ENCODE assay signal across 8 cellular contexts in the genomic region with DNA sequence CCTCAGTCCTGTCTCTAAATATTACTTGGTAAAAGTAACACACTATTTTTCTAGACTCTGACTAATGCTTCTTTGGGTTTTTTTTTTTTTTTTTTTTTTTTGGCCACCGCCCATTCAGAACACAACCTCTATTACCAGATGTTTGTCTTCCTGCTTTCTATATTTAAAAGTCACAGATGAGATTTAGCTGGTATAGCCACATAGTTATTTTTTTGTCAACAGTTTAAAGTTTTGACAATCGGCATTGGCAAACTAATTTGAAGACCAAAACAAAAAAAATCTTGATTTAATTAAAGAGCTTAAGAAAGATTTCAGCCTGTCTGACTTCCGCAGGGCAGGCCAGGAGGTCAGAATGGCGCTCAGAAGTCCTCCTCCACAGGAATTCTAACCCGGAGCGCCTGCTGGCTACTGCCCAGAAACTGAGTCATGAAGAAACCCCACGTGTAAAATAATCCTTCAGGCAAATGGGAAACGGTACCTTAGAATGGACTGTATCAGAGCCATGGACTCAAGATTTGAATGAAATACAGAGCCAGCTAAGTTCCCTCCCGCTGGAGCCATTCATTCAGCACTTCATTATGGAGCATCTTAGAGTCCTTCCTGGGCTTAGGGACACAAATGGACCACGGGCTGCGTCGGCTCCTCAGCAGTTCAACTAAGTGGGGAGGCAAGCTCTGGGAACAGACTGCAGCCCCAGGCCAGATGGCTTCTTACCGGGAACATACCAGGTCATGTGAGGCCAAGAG. TPM values are rescaled to one million over a fixed set of nuclear protein-coding genes. Genes with fewer than 3 reads are reported as not detected.
DNase-seq lines count a peak whose midpoint lies in the region; ATAC-seq, FAIRE-seq and TF ChIP-seq lines count a peak whose summit lies in the region.

No MANE protein-coding gene starts in this region.

- H2AFZ ChIP-seq in endothelial cell of umbilical vein (ENCODE audit: low read depth, low read length) = peak overlapping the region; percentile 27

- H3K36me3 Mint-ChIP-seq in activated naive CD4-positive, alpha-beta T cell treated with anti-CD3 and anti-CD28 coated beads, Interleukin-2, amount 10 ng/mL, durations not matched to agents 7 days and 5 days = no peaks in the 10 kb centered on the region

- H3K4me3 ChIP-seq in A549 = no peak overlapping the region
- H3K4me3 ChIP-seq in endothelial cell of umbilical vein (replicated peaks in 1 of 3; ENCODE audit: insufficient read depth in 1 of 3, low read depth in 1 of 3, low read length in 3 of 3) = no peak overlapping the region
- peak overlapping the region in 1 of 2 donors; percentile 4 for H3K4me3 ChIP-seq in muscle layer of colon (ENCODE audit: low read depth in 1 of 2, low read length in 2 of 2)

- FAIRE-seq in A549 (lab: Jason Lieb, UNC) (no peak), endothelial cell of umbilical vein (lab: Jason Lieb, UNC) (peak; percentile 99)

- no peak for TF ChIP-seq RAD21 in A549 (conservative IDR thresholded peaks at IDR 0.05 in 1 of 2, IDR thresholded peaks at IDR 0.05 in 1 of 2)

- ATAC-seq in A549 (peak; percentile 84 to 88), GM21515 (IDR thresholded peaks at IDR 0.05; ENCODE audit: unreplicated experiment) (no peak)
- no peak for ATAC-seq in stimulated activated naive CD8-positive, alpha-beta T cell treated with anti-CD3 and anti-CD28 coated beads, Interleukin-15, Interleukin-2, amounts not matched to agents 100 U/mL and 50 U/mL, for 24 hours

- H3K27me3 ChIP-seq in endothelial cell of umbilical vein (ENCODE audit: control insufficient read depth in 2 of 2, insufficient read depth in 2 of 2, low read length in 2 of 2) (no peaks in the 10 kb centered on the region), muscle layer of colon (ENCODE audit: control insufficient read depth in 1 of 2, insufficient read depth in 2 of 2, low read length in 2 of 2) (no peaks in the 10 kb centered on the region)

- CTCF ChIA-PET in A549 (lab: Yijun Ruan, JAX) = interaction anchor here (0.6 to 1.7 kb wide), 5 partner anchors 19 to 967 kb away, joined by 3 to 7 read pairs (median 3); no protein-coding TSS in a partner anchor
- CTCF ChIA-PET in endothelial cell of umbilical vein (lab: Charles Lee) = interaction anchor here (0.6 to 2.6 kb wide), 9 partner anchors 9 to 74 kb away, joined by 3 to 9 read pairs (median 3); no protein-coding TSS in a partner anchor
- CTCF ChIA-PET in activated naive CD4-positive, alpha-beta T cell treated with anti-CD3 and anti-CD28 coated beads, Interleukin-2, amount 10 ng/mL, durations not matched to agents 7 days and 5 days (lab: Charles Lee) = interaction anchor here (1.4 kb wide), 1 partner anchor 74 kb away, joined by 3 read pairs; no protein-coding TSS in a partner anchor

- H3K9me3 ChIP-seq in A549 = no peaks in the 10 kb centered on the region
- no peaks in the 10 kb centered on the region for H3K9me3 ChIP-seq in endothelial cell of umbilical vein (replicated peaks; ENCODE audit: control insufficient read depth, insufficient read depth, low read length)
- H3K9me3 ChIP-seq in muscle layer of colon (ENCODE audit: low read length) = no peaks in the 10 kb centered on the region

- TF ChIP-seq EP300 in A549 (IDR thresholded peaks at IDR 0.05) = no peak

- TF ChIP-seq CTCF in A549 (IDR thresholded peaks at IDR 0.05) (no peak), endothelial cell of umbilical vein (IDR thresholded peaks at IDR 0.05; ENCODE audit: extremely low read depth in 1 of 2, insufficient read depth in 1 of 2, low read depth in 1 of 2, low read length in 2 of 2) (no peak)

- WGBS in A549 (ENCODE audit: missing lambda C conversion rate) = 25% methylated on average over 13 of the region's 13 CpGs

- no peak overlapping the region for H3K4me3 Mint-ChIP-seq in activated naive CD4-positive, alpha-beta T cell treated with anti-CD3 and anti-CD28 coated beads, Interleukin-2, amount 10 ng/mL, durations not matched to agents 7 days and 5 days

- peak; percentile 71 to 72 for DNase-seq in A549 (ENCODE audit: low read depth in 1 of 2, low spot score in 1 of 2)
- DNase-seq in NCI-H82 treated with DMSO at 0.1 percent for 48 hours (lab: John Stamatoyannopoulos, UW; ENCODE audit: unreplicated experiment) = peak; percentile 74
- DNase-seq in endothelial cell of umbilical vein (ENCODE audit: low read depth, low spot score) = peak; percentile 96
- DNase-seq in NCI-H2196 (lab: John Stamatoyannopoulos, UW; ENCODE audit: unreplicated experiment) = no peak
- no peak for DNase-seq in stimulated activated naive CD8-positive, alpha-beta T cell treated with anti-CD3 and anti-CD28 coated beads, Interleukin-15, Interleukin-2, amounts not matched to agents 100 U/mL and 50 U/mL, for 24 hours
- no peak for DNase-seq in activated naive CD4-positive, alpha-beta T cell treated with anti-CD3 and anti-CD28 coated beads, Interleukin-2, amount 10 ng/mL, durations not matched to agents 7 days and 5 days

- POLR2A ChIA-PET in A549 (lab: Yijun Ruan, JAX) (interaction anchor here (0.7 to 2.0 kb wide), 3 partner anchors 14 to 506 kb away, joined by 8 to 25 read pairs (median 13); no protein-coding TSS in a partner anchor), endothelial cell of umbilical vein (lab: Charles Lee) (interaction anchor here (0.7 to 1.2 kb wide), 3 partner anchors 21 to 28 kb away, joined by 3 to 13 read pairs (median 8); no protein-coding TSS in a partner anchor)

- H4K20me1 ChIP-seq in endothelial cell of umbilical vein (replicated peaks; ENCODE audit: control insufficient read depth, extremely low read depth, insufficient read depth, low read length) = no peaks in the 10 kb centered on the region

- H3K36me3 ChIP-seq in endothelial cell of umbilical vein (ENCODE audit: control insufficient read depth in 2 of 2, extremely low read depth in 1 of 2, insufficient read depth in 2 of 2, low read length in 2 of 2) (no peaks in the 10 kb centered on the region), muscle layer of colon (ENCODE audit: insufficient read depth, low read length) (no peaks in the 10 kb centered on the region)

- H3K79me2 ChIP-seq in endothelial cell of umbilical vein (ENCODE audit: control insufficient read depth, insufficient read depth, low read length) = no peaks in the 10 kb centered on the region

- no peak for TF ChIP-seq POLR2A in A549 (IDR thresholded peaks at IDR 0.05; ENCODE audit: low read length)
- no peak for TF ChIP-seq POLR2A in endothelial cell of umbilical vein (IDR thresholded peaks at IDR 0.05; ENCODE audit: low read depth, low read length)

- H3K4me2 ChIP-seq in A549 (peak overlapping the region; percentile 61), endothelial cell of umbilical vein (ENCODE audit: insufficient read depth, low read length) (peak overlapping the region; percentile 71)

- H3K27ac ChIP-seq in A549 = peak overlapping the region; percentile 77 to 88
- H3K27ac ChIP-seq in endothelial cell of umbilical vein (ENCODE audit: insufficient read depth, low read depth, low read length) = peak overlapping the region; percentile 87
- peak overlapping the region; percentile 59 for H3K27ac ChIP-seq in muscle layer of colon (ENCODE audit: low read depth, low read length)

- H3K27me3 Mint-ChIP-seq in activated naive CD4-positive, alpha-beta T cell treated with anti-CD3 and anti-CD28 coated beads, Interleukin-2, amount 10 ng/mL, durations not matched to agents 7 days and 5 days = peaks cover 11% of the 10 kb centered on the region

- no peak overlapping the region for H3K27ac Mint-ChIP-seq in activated naive CD4-positive, alpha-beta T cell treated with anti-CD3 and anti-CD28 coated beads, Interleukin-2, amount 10 ng/mL, durations not matched to agents 7 days and 5 days

- intact Hi-C loops in endothelial cell of umbilical vein (cut with micrococcal nuclease) = loop anchor here (1.0 to 5.0 kb wide), 5 partner anchors 17 to 73 kb away; no protein-coding TSS in a partner anchor

- TSS peak; percentile 89 for BruUV-seq in endothelial cell of umbilical vein (replicated peaks; lab: Mats Ljungman, UMichigan)

- peak overlapping the region; percentile 63 for H3K9ac ChIP-seq in endothelial cell of umbilical vein (replicated peaks; ENCODE audit: extremely low read depth, insufficient read depth, low read length)
- no peak overlapping the region for H3K9ac ChIP-seq in muscle layer of colon (ENCODE audit: low read length)

- dilution Hi-C loops in endothelial cell of umbilical vein (cut with MboI; ENCODE audit: extremely low pct_ligation_motif_present, low sequenced_read_pairs) = no loop called here

- H3K9me1 ChIP-seq in endothelial cell of umbilical vein (replicated peaks; ENCODE audit: control insufficient read depth, extremely low read depth, insufficient read depth, low read length) = no peaks in the 10 kb centered on the region

- H3K9me3 Mint-ChIP-seq in activated naive CD4-positive, alpha-beta T cell treated with anti-CD3 and anti-CD28 coated beads, Interleukin-2, amount 10 ng/mL, durations not matched to agents 7 days and 5 days = no peaks in the 10 kb centered on the region

- no peaks in the 10 kb centered on the region for H3K4me1 Mint-ChIP-seq in activated naive CD4-positive, alpha-beta T cell treated with anti-CD3 and anti-CD28 coated beads, Interleukin-2, amount 10 ng/mL, durations not matched to agents 7 days and 5 days

- H3K4me1 ChIP-seq in A549 (peaks cover 26% of the 10 kb centered on the region), endothelial cell of umbilical vein (ENCODE audit: control insufficient read depth, extremely low read depth, insufficient read depth, low read length) (peaks cover 24% of the 10 kb centered on the region), muscle layer of colon (ENCODE audit: insufficient read depth, low read length) (peaks cover 37% of the 10 kb centered on the region)

TF ChIP-seq in A549, 52 proteins besides CTCF, POLR2A, EP300 and RAD21 (continues in another document):
- no peak for TF ChIP-seq RNF2 (IDR thresholded peaks at IDR 0.05; ENCODE audit: borderline replicate concordance, low read depth)

RNA-seq across cellular contexts. Expression of gene PTPDC1, which starts 55.6 kb away (rescaled TPM):
- polyA plus RNA-seq in A549 (2011; rRNA removed) = 15.1 and 16.9 TPM in 2 replicates
- 3.6 and 4.2 TPM in 2 replicates for polyA plus RNA-seq in A549 (2012; cell fraction: cytosol; rRNA removed)
- polyA plus RNA-seq in A549 (2012; cell fraction: nucleus; rRNA removed) = 5.1 and 7.0 TPM in 2 replicates
- 3.6 to 3.9 TPM (median 3.8 TPM) in 3 replicates for polyA plus RNA-seq in A549 (2017; fragmentation: RNase III; extraction: RNeasy Plus Mini Kit Qiagen cat#74134 plus additional on column Dnase treatment)
- 15.9 and 18.1 TPM in 2 replicates for polyA minus RNA-seq in A549 (2011; rRNA and poly(A)+ RNA removed)
- total RNA-seq in endothelial cell of umbilical vein = 9.1 TPM in 2 replicates
- polyA plus RNA-seq in endothelial cell of umbilical vein = 3.5 and 4.3 TPM in 2 replicates
- 3.8 and 4.4 TPM in 2 replicates for polyA plus RNA-seq in endothelial cell of umbilical vein (2011; cell fraction: cytosol; rRNA removed)
- 22.3 and 26.3 TPM in 2 replicates for polyA plus RNA-seq in endothelial cell of umbilical vein (2011; cell fraction: nucleus; rRNA removed)
- 5.8 and 6.0 TPM in 2 replicates for polyA plus RNA-seq in endothelial cell of umbilical vein (2012)
- 12.5 and 13.3 TPM in 2 replicates for polyA minus RNA-seq in endothelial cell of umbilical vein
- 5.7 TPM for polyA minus RNA-seq in endothelial cell of umbilical vein (2011; cell fraction: cytosol; rRNA and poly(A)+ RNA removed)
- 17.6 and 24.0 TPM in 2 replicates for polyA minus RNA-seq in endothelial cell of umbilical vein (2011; cell fraction: nucleus; rRNA and poly(A)+ RNA removed)

Comparison
In these comparisons a context has a peak if more than half of its experiments do, and no peak if none do; other contexts are left out.
1. ATAC-seq: peak in A549 (2 of 2); none in GM21515 (single experiment) and stimulated activated naive CD8-positive, alpha-beta T cell treated with anti-CD3 and anti-CD28 coated beads, Interleukin-15, Interleukin-2, amounts not matched to agents 100 U/mL and 50 U/mL, for 24 hours (single experiment).
2. DNase-seq: peak in A549 (2 of 2), NCI-H82 treated with DMSO at 0.1 percent for 48 hours (single experiment) and endothelial cell of umbilical vein (single experiment); none in NCI-H2196 (single experiment), stimulated activated naive CD8-positive, alpha-beta T cell treated with anti-CD3 and anti-CD28 coated beads, Interleukin-15, Interleukin-2, amounts not matched to agents 100 U/mL and 50 U/mL, for 24 hours (single experiment) and activated naive CD4-positive, alpha-beta T cell treated with anti-CD3 and anti-CD28 coated beads, Interleukin-2, amount 10 ng/mL, durations not matched to agents 7 days and 5 days (single experiment).
3. Peak in every context shown above with its lines, with median percentiles within 50 percentile points of each other: H3K27ac ChIP-seq.